ENCODE assay signal across 8 cellular contexts in genomic region chr15:75577401-75578205, GRCh38. TPM values are rescaled to one million over a fixed set of nuclear protein-coding genes. Genes with fewer than 3 reads are reported as not detected.
DNase-seq lines count a peak whose midpoint lies in the region; ATAC-seq and TF ChIP-seq lines count a peak whose summit lies in the region.

No MANE protein-coding gene starts in this region.

- peak overlapping the region; percentile 93 for H3K4me3 ChIP-seq in DOHH2 (ENCODE audit: low read length)
- peak overlapping the region; percentile 99 for H3K4me3 ChIP-seq in Loucy (ENCODE audit: low read length, poor library complexity, severe bottlenecking)
- H3K4me3 ChIP-seq in adipocyte (ENCODE audit: low read length), result peak overlapping the region; percentile 92
- peak overlapping the region; percentile 87 for H3K4me3 ChIP-seq in iPS-18a (ENCODE audit: low read length)
- H3K4me3 ChIP-seq in skeletal muscle tissue (ENCODE audit: low read length in 3 of 3), result peak overlapping the region; percentile 78 to 84 (median 78)

- no peaks in the 10 kb centered on the region for H3K9me2 ChIP-seq in DOHH2 (replicated peaks; ENCODE audit: control insufficient read depth, low read length)
- no peaks in the 10 kb centered on the region for H3K9me2 ChIP-seq in Loucy (replicated peaks; ENCODE audit: low read depth, low read length)

- peak overlapping the region; percentile 91 for H3K4me2 ChIP-seq in DOHH2 (ENCODE audit: low read length)
- H3K4me2 ChIP-seq in Loucy (ENCODE audit: low read depth, low read length, poor library complexity, severe bottlenecking), result peak overlapping the region; percentile 92

- H3K36me3 ChIP-seq in DOHH2 (ENCODE audit: control insufficient read depth, low read length), result peaks cover 23% of the 10 kb centered on the region
- H3K36me3 ChIP-seq in Loucy (ENCODE audit: insufficient read depth, low read length), result no peaks in the 10 kb centered on the region
- H3K36me3 ChIP-seq in adipocyte (ENCODE audit: control insufficient read depth, insufficient read depth, low read length, severe bottlenecking), result peaks cover 3% of the 10 kb centered on the region
- no peaks in the 10 kb centered on the region for H3K36me3 ChIP-seq in iPS-18a (ENCODE audit: control insufficient read depth, low read depth, low read length)
- H3K36me3 ChIP-seq in skeletal muscle tissue (ENCODE audit: control insufficient read depth in 3 of 3, insufficient read depth in 3 of 3, low read length in 3 of 3), result peaks cover 0 to 3% (median 0%) of the 10 kb centered on the region in 3 donors

- DNase-seq in adipocyte (ENCODE audit: low read depth) (peak; percentile 59), amniotic stem cell (lab: John Stamatoyannopoulos, UW) (no peak)

- peaks cover 66% of the 10 kb centered on the region for H3K79me2 ChIP-seq in DOHH2 (ENCODE audit: control insufficient read depth, low read length)
- peaks cover 62% of the 10 kb centered on the region for H3K79me2 ChIP-seq in Loucy (ENCODE audit: insufficient read depth, low read length)

- H3K27ac ChIP-seq in DOHH2 (ENCODE audit: low read depth, low read length) (peak overlapping the region; percentile 77), iPS-18a (ENCODE audit: low read length) (peak overlapping the region; percentile 68), skeletal muscle tissue (ENCODE audit: low read depth, low read length) (peak overlapping the region; percentile 69)

- H3K4me1 ChIP-seq in DOHH2 (ENCODE audit: control insufficient read depth, low read length), result peaks cover 28% of the 10 kb centered on the region
- H3K4me1 ChIP-seq in Loucy (ENCODE audit: insufficient read depth, low read length, poor library complexity, severe bottlenecking), result peaks cover 42% of the 10 kb centered on the region
- H3K4me1 ChIP-seq in adipocyte (ENCODE audit: control insufficient read depth, insufficient read depth, low read length), result peaks cover 24% of the 10 kb centered on the region
- peaks cover 22% of the 10 kb centered on the region for H3K4me1 ChIP-seq in iPS-18a (ENCODE audit: control insufficient read depth, low read depth, low read length)
- H3K4me1 ChIP-seq in skeletal muscle tissue (ENCODE audit: control insufficient read depth in 3 of 3, insufficient read depth in 3 of 3, low read length in 3 of 3), result peaks cover 14 to 17% (median 14%) of the 10 kb centered on the region in 3 donors

- H3K27me3 ChIP-seq in DOHH2 (ENCODE audit: control insufficient read depth, low read length), result no peaks in the 10 kb centered on the region
- peaks cover 3% of the 10 kb centered on the region for H3K27me3 ChIP-seq in Loucy (ENCODE audit: insufficient read depth, low read length, poor library complexity, severe bottlenecking)
- H3K27me3 ChIP-seq in adipocyte (replicated peaks; ENCODE audit: control insufficient read depth, insufficient read depth, low read length), result no peaks in the 10 kb centered on the region
- H3K27me3 ChIP-seq in iPS-18a (ENCODE audit: control insufficient read depth, insufficient read depth, low read length), result no peaks in the 10 kb centered on the region
- no peaks in the 10 kb centered on the region for H3K27me3 ChIP-seq in skeletal muscle tissue (ENCODE audit: control insufficient read depth in 3 of 3, insufficient read depth in 3 of 3, low read length in 3 of 3)

- TF ChIP-seq CTCF in DOHH2 (IDR thresholded peaks at IDR 0.05; ENCODE audit: low read depth, low read length, poor library complexity, severe bottlenecking) (no peak), Loucy (conservative IDR thresholded peaks at IDR 0.05; ENCODE audit: low read length) (no peak)

- H3K9me3 ChIP-seq in DOHH2 (ENCODE audit: control insufficient read depth, insufficient read depth, low read length), result no peaks in the 10 kb centered on the region
- H3K9me3 ChIP-seq in Loucy (ENCODE audit: insufficient read depth, low read depth, low read length), result no peaks in the 10 kb centered on the region
- no peaks in the 10 kb centered on the region for H3K9me3 ChIP-seq in adipocyte (ENCODE audit: control insufficient read depth, low read length)
- H3K9me3 ChIP-seq in iPS-18a (ENCODE audit: control insufficient read depth, low read depth, low read length), result no peaks in the 10 kb centered on the region
- H3K9me3 ChIP-seq in skeletal muscle tissue (ENCODE audit: control insufficient read depth in 3 of 3, low read length in 3 of 3), result no peaks in the 10 kb centered on the region

- H3K9ac ChIP-seq in Loucy (ENCODE audit: low read depth, low read length, poor library complexity, severe bottlenecking) (peak overlapping the region; percentile 97), adipocyte (ENCODE audit: low read length) (peak overlapping the region; percentile 96), iPS-18a (ENCODE audit: low read length) (peak overlapping the region; percentile 88), skeletal muscle tissue (ENCODE audit: low read depth in 1 of 3, low read length in 3 of 3) (peak overlapping the region; percentile 78 to 89 (median 80))

- H2AFZ ChIP-seq in Loucy (ENCODE audit: low read length), result peak overlapping the region; percentile 42

- H3F3A ChIP-seq in DOHH2 (ENCODE audit: control insufficient read depth, insufficient read depth) (peaks cover 13% of the 10 kb centered on the region; the same call in 1 of the 2 replicates), Loucy (ENCODE audit: low read depth) (no peaks in the 10 kb centered on the region)

- ATAC-seq in HG02678 (IDR thresholded peaks at IDR 0.05; ENCODE audit: unreplicated experiment) (no peak), HG03039 (IDR thresholded peaks at IDR 0.05; ENCODE audit: unreplicated experiment) (no peak)

- peaks cover 8% of the 10 kb centered on the region; the same call in 1 of the 2 replicates for H4K20me1 ChIP-seq in DOHH2 (ENCODE audit: control insufficient read depth, insufficient read depth, low read depth, low read length)
- peaks cover 35% of the 10 kb centered on the region for H4K20me1 ChIP-seq in Loucy (ENCODE audit: insufficient read depth, low read length, poor library complexity, severe bottlenecking)

RNA-seq across cellular contexts. Expression of gene PTPN9, which starts 1.5 kb away (rescaled TPM):
- 11.5 TPM for total RNA-seq in skeletal muscle tissue

RNA-seq across cellular contexts. Expression of gene SNUPN, which starts 47.9 kb away (rescaled TPM):
- total RNA-seq in skeletal muscle tissue, result 18.3 TPM
